Comparison of ENCODE assay signal across 1 cellular context in genomic region chr2:3179208-3179607, GRCh38.
TF ChIP-seq lines count a peak whose summit lies in the region.

No MANE protein-coding gene starts in this region.

TF ChIP-seq in A549, 52 proteins besides CTCF, POLR2A, EP300 and RAD21 (continued from another document):
- TF ChIP-seq, protein P1, sequence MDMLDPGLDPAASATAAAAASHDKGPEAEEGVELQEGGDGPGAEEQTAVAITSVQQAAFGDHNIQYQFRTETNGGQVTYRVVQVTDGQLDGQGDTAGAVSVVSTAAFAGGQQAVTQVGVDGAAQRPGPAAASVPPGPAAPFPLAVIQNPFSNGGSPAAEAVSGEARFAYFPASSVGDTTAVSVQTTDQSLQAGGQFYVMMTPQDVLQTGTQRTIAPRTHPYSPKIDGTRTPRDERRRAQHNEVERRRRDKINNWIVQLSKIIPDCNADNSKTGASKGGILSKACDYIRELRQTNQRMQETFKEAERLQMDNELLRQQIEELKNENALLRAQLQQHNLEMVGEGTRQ (IDR thresholded peaks at IDR 0.05), result no peak
- TF ChIP-seq RNF2 (IDR thresholded peaks at IDR 0.05; ENCODE audit: borderline replicate concordance, low read depth) (no peak), E2F6 (IDR thresholded peaks at IDR 0.05; ENCODE audit: borderline replicate concordance, low read depth) (no peak), BHLHE40 (IDR thresholded peaks at IDR 0.05; ENCODE audit: low read depth, low read length) (no peak), KDM1A (IDR thresholded peaks at IDR 0.05; ENCODE audit: low read depth) (no peak), SMC3 (IDR thresholded peaks at IDR 0.05) (no peak)
